Comparison of ENCODE assay signal across 31 cellular contexts in the genomic region with DNA sequence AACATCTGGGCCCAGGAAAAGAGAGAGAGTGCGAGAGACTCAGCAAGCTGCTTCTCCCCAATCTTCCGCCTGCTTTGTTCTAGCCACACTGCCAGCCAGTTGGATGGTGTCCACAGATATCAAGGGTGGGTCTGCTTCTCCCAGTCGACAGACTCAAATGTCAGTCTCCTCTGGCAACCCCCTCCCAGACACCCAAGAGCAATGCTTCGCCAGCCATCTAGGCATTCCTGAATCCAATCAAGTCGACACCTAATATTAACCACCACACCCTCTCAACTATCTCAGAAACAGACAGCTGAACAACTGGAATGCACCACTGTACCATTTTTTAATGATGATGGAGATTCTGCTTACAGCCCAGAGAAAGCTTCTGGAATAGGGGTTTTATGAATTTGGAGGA.
"Had no signal": no experiment of that assay in that cellular context is flagged by ENCODE, and none has a peak within 500 bp of the region (broad histone marks: within the 10 kb centered on the region; RNA-seq: fewer than 3 reads in every experiment).

No MANE protein-coding gene starts in this region.

- H3K36me3 ChIP-seq: adrenal gland, esophagus squamous epithelium, gastroesophageal sphincter, WERI-Rb-1 had no signal

- H3K27ac Mint-ChIP-seq: activated B cell treated with CpG ODN at 0.5 μM for 24 hours; activated CD4-positive, alpha-beta memory T cell treated with anti-CD3 and anti-CD28 coated beads for 36 hours; activated CD8-positive, alpha-beta memory T cell treated with anti-CD3 and anti-CD28 coated beads, Interleukin-2, amount 10 ng/mL, durations not matched to agents 7 days and 5 days; activated CD8-positive, alpha-beta T cell treated with anti-CD3 and anti-CD28 coated beads, Interleukin-2, amount 10 ng/mL, durations not matched to agents 7 days and 5 days; activated naive CD4-positive, alpha-beta T cell treated with anti-CD3 and anti-CD28 coated beads for 36 hours; activated naive CD8-positive, alpha-beta T cell treated with anti-CD3 and anti-CD28 coated beads for 36 hours; activated naive CD8-positive, alpha-beta T cell treated with anti-CD3 and anti-CD28 coated beads, Interleukin-2, amount 50 U/mL, for 24 hours; activated T-helper 1 cell treated with anti-CD3 and anti-CD28 coated beads, Interleukin-12 subunit alpha, Interleukin-12 subunit beta, Interleukin-2, Interleukin-4 antibody, amounts not matched to agents 30 ng/mL and 10 ng/mL and 1 ng/mL, durations not matched to agents 14 hours and 24 hours and 36 hours; activated T-helper 2 cell treated with anti-CD3 and anti-CD28 coated beads, Interferon-gamma antibody, Interleukin-2, Interleukin-4, amounts not matched to agents 10 μg/mL and 5 μg/mL and 100 μg/mL, durations not matched to agents 14 hours and 24 hours and 36 hours had no signal

- H3K4me1 ChIP-seq: adrenal gland, body of pancreas, esophagus squamous epithelium, gastroesophageal sphincter had no signal

- DNase-seq: activated B cell treated with CpG ODN at 0.5 μM for 24 hours; activated CD4-positive, alpha-beta memory T cell treated with anti-CD3 and anti-CD28 coated beads for 36 hours; activated CD4-positive, alpha-beta T cell treated with anti-CD3 and anti-CD28 coated beads for 48 hours; activated CD4-positive, alpha-beta T cell treated with anti-CD3 and anti-CD28 coated beads, Interleukin-2, amount 50 U/mL, for 1 hour; activated CD8-positive, alpha-beta memory T cell treated with anti-CD3 and anti-CD28 coated beads, Interleukin-2, amount 10 ng/mL, durations not matched to agents 7 days and 5 days; activated CD8-positive, alpha-beta memory T cell treated with anti-CD3 and anti-CD28 coated beads, Interleukin-2, amount 50 U/mL, for 4 hours; activated CD8-positive, alpha-beta T cell treated with anti-CD3 and anti-CD28 coated beads, Interleukin-2, amount 10 ng/mL, durations not matched to agents 7 days and 5 days; activated effector memory CD4-positive, alpha-beta T cell treated with anti-CD3 and anti-CD28 coated beads, Interleukin-2, amount 50 U/mL, for 16 hours; activated naive CD4-positive, alpha-beta T cell treated with anti-CD3 and anti-CD28 coated beads for 36 hours; activated naive CD8-positive, alpha-beta T cell treated with anti-CD3 and anti-CD28 coated beads for 36 hours; activated naive CD8-positive, alpha-beta T cell treated with anti-CD3 and anti-CD28 coated beads, Interleukin-2, amount 50 U/mL, for 24 hours; activated T-cell treated with anti-CD3 and anti-CD28 coated beads, Interleukin-2, amount 50 U/mL, for 1 hour; activated T-cell treated with anti-CD3 and anti-CD28 coated beads, Interleukin-2, amount 50 U/mL, for 48 hours; adrenal gland; amygdala; aorta; body of pancreas; caudate nucleus; cortex of kidney; dermis blood vessel endothelial cell; effector CD4-positive, alpha-beta T cell; esophagus squamous epithelium; foreskin melanocyte; T1000; WERI-Rb-1 had no signal

- H3K9me3 ChIP-seq: adrenal gland, body of pancreas, esophagus squamous epithelium, gastroesophageal sphincter had no signal

- H3K27me3 Mint-ChIP-seq: activated B cell treated with CpG ODN at 0.5 μM for 24 hours; activated CD4-positive, alpha-beta memory T cell treated with anti-CD3 and anti-CD28 coated beads for 36 hours; activated CD8-positive, alpha-beta memory T cell treated with anti-CD3 and anti-CD28 coated beads, Interleukin-2, amount 10 ng/mL, durations not matched to agents 7 days and 5 days; activated naive CD4-positive, alpha-beta T cell treated with anti-CD3 and anti-CD28 coated beads, Interleukin-2, amount 50 U/mL, for 24 hours; activated naive CD8-positive, alpha-beta T cell treated with anti-CD3 and anti-CD28 coated beads for 36 hours; activated naive CD8-positive, alpha-beta T cell treated with anti-CD3 and anti-CD28 coated beads, Interleukin-2, amount 50 U/mL, for 24 hours had no signal

- H3K9me3 Mint-ChIP-seq: activated B cell treated with CpG ODN at 0.5 μM for 24 hours; activated naive CD4-positive, alpha-beta T cell treated with anti-CD3 and anti-CD28 coated beads, Interleukin-2, amount 50 U/mL, for 24 hours had no signal

- H3K27me3 ChIP-seq: adrenal gland, body of pancreas, esophagus squamous epithelium, gastroesophageal sphincter had no signal

- H3K27ac ChIP-seq: adrenal gland, body of pancreas, epithelial cell of prostate, esophagus squamous epithelium, gastroesophageal sphincter, WERI-Rb-1 had no signal

- H3K4me3 Mint-ChIP-seq: activated B cell treated with CpG ODN at 0.5 μM for 24 hours; activated CD4-positive, alpha-beta memory T cell treated with anti-CD3 and anti-CD28 coated beads for 36 hours; activated CD8-positive, alpha-beta memory T cell treated with anti-CD3 and anti-CD28 coated beads, Interleukin-2, amount 10 ng/mL, durations not matched to agents 7 days and 5 days; activated CD8-positive, alpha-beta T cell treated with anti-CD3 and anti-CD28 coated beads, Interleukin-2, amount 10 ng/mL, durations not matched to agents 7 days and 5 days; activated naive CD4-positive, alpha-beta T cell treated with anti-CD3 and anti-CD28 coated beads for 36 hours; activated naive CD4-positive, alpha-beta T cell treated with anti-CD3 and anti-CD28 coated beads, Interleukin-2, amount 50 U/mL, for 24 hours; activated naive CD8-positive, alpha-beta T cell treated with anti-CD3 and anti-CD28 coated beads for 36 hours; activated naive CD8-positive, alpha-beta T cell treated with anti-CD3 and anti-CD28 coated beads, Interleukin-2, amount 50 U/mL, for 24 hours; activated T-helper 1 cell treated with anti-CD3 and anti-CD28 coated beads, Interleukin-12 subunit alpha, Interleukin-12 subunit beta, Interleukin-2, Interleukin-4 antibody, amounts not matched to agents 30 ng/mL and 10 ng/mL and 1 ng/mL, durations not matched to agents 14 hours and 24 hours and 36 hours had no signal

- H3K4me3 ChIP-seq: adrenal gland, body of pancreas, esophagus squamous epithelium, gastroesophageal sphincter had no signal

- H3K36me3 Mint-ChIP-seq: activated CD4-positive, alpha-beta memory T cell treated with anti-CD3 and anti-CD28 coated beads for 36 hours; activated CD8-positive, alpha-beta memory T cell treated with anti-CD3 and anti-CD28 coated beads, Interleukin-2, amount 10 ng/mL, durations not matched to agents 7 days and 5 days; activated naive CD4-positive, alpha-beta T cell treated with anti-CD3 and anti-CD28 coated beads, Interleukin-2, amount 50 U/mL, for 24 hours; activated naive CD8-positive, alpha-beta T cell treated with anti-CD3 and anti-CD28 coated beads for 36 hours had no signal

- ATAC-seq: activated CD4-positive, CD25-positive, alpha-beta regulatory T cell treated with anti-CD3 and anti-CD28 coated beads, Interleukin-2, amount 50 U/mL, for 24 hours; activated CD8-positive, alpha-beta memory T cell treated with anti-CD3 and anti-CD28 coated beads, Interleukin-2, amount 10 ng/mL, durations not matched to agents 7 days and 5 days; activated CD8-positive, alpha-beta T cell treated with anti-CD3 and anti-CD28 coated beads, Interleukin-2, amount 10 ng/mL, durations not matched to agents 7 days and 5 days; activated naive CD8-positive, alpha-beta T cell treated with anti-CD3 and anti-CD28 coated beads, Interleukin-2, amount 50 U/mL, for 24 hours; body of pancreas; gastroesophageal sphincter had no signal
